1 cellular context compared by ENCODE assay signal in the genomic region with DNA sequence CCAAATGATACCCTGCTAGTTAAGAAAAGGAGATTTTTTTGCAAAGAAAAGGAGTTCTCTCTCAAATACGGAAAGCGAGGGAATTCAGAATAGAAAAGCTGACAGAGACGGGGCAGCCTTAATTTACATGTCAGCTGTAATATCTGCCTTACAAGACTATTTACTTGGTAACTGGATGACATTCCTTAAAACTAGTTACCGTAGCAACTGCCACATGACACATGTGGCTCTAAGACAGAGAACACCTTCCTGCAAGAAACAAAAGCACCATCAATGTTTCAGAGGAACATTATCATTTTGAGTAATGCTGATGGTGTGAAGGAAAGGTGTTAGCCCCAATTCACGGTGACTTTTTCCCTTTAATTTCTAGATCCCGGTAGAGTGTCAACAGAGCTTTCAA.
TF ChIP-seq lines count a peak whose summit lies in the region.

No MANE protein-coding gene starts in this region.

TF ChIP-seq in GM23338, 12 proteins besides CTCF, POLR2A, EP300 and RAD21 (continued from another document):
- TF ChIP-seq ZNF462 (CRISPR knock-in tag; IDR thresholded peaks at IDR 0.05) (no peak), NANOG (IDR thresholded peaks at IDR 0.05; ENCODE audit: borderline replicate concordance) (no peak), STAT1 (IDR thresholded peaks at IDR 0.05; ENCODE audit: unreplicated experiment) (no peak), JUNB (IDR thresholded peaks at IDR 0.05; ENCODE audit: unreplicated experiment) (no peak)
